ENCODE assay signal across 8 cellular contexts in genomic region chr9:35051069-35051967, GRCh38. TPM values are rescaled to one million over a fixed set of nuclear protein-coding genes. Genes with fewer than 3 reads are reported as not detected.
A peak's percentile ranks its signal among the peaks of the same experiment; 100 is the strongest.
DNase-seq lines count a peak whose midpoint lies in the region; ATAC-seq and TF ChIP-seq lines count a peak whose summit lies in the region.

No MANE protein-coding gene starts in this region.

- CTCF ChIA-PET in activated CD8-positive, alpha-beta memory T cell treated with anti-CD3 and anti-CD28 coated beads, Interleukin-2, amount 10 ng/mL, durations not matched to agents 7 days and 5 days (lab: Charles Lee) = interaction anchor here (0.9 to 3.3 kb wide), 15 partner anchors 10 to 502 kb away, joined by 3 to 48 read pairs (median 8); partner anchors contain the start of genes FANCG, PIGO and VCP

- intact Hi-C loops in upper lobe of right lung (cut with DNase I) = no loop called here

- no peaks in the 10 kb centered on the region for H3K4me1 Mint-ChIP-seq in activated CD8-positive, alpha-beta memory T cell treated with anti-CD3 and anti-CD28 coated beads, Interleukin-2, amount 10 ng/mL, durations not matched to agents 7 days and 5 days
- H3K4me1 Mint-ChIP-seq in effector memory CD8-positive, alpha-beta T cell (ENCODE audit: low read depth in 2 of 2) = peaks cover 3 to 7% of the 10 kb centered on the region in 2 donors
- H3K4me1 Mint-ChIP-seq in naive B cell = peaks cover 8 to 12% (median 9%) of the 10 kb centered on the region in 3 donors

- H3K36me3 Mint-ChIP-seq in activated CD8-positive, alpha-beta memory T cell treated with anti-CD3 and anti-CD28 coated beads, Interleukin-2, amount 10 ng/mL, durations not matched to agents 7 days and 5 days = peaks cover 41% of the 10 kb centered on the region
- peaks cover 73% of the 10 kb centered on the region for H3K36me3 Mint-ChIP-seq in effector memory CD8-positive, alpha-beta T cell (ENCODE audit: insufficient read depth)
- peaks cover 9 to 25% of the 10 kb centered on the region in 2 donors for H3K36me3 Mint-ChIP-seq in naive B cell

- DNase-seq in activated CD8-positive, alpha-beta memory T cell treated with anti-CD3 and anti-CD28 coated beads, Interleukin-2, amount 10 ng/mL, durations not matched to agents 7 days and 5 days = peak; percentile 69
- no peak for DNase-seq in activated CD8-positive, alpha-beta memory T cell treated with anti-CD3 and anti-CD28 coated beads for 24 hours
- DNase-seq in NCI-H1092 treated with DMSO at 0.1 percent for 48 hours (lab: John Stamatoyannopoulos, UW) (peak; percentile 23), naive B cell (peak; percentile 37), upper lobe of right lung (no peak)
- DNase-seq in activated CD4-positive, alpha-beta T cell treated with anti-CD3 and anti-CD28 coated beads for 4 hours = peak; percentile 18 to 56
- peak; percentile 29 to 49 (median 37) for DNase-seq in effector memory CD8-positive, alpha-beta T cell

- H3K9me3 ChIP-seq in upper lobe of right lung = no peaks in the 10 kb centered on the region

- ATAC-seq in activated CD8-positive, alpha-beta memory T cell treated with anti-CD3 and anti-CD28 coated beads, Interleukin-2, amount 10 ng/mL, durations not matched to agents 7 days and 5 days = peak; percentile 84
- peak; percentile 81 for ATAC-seq in effector memory CD8-positive, alpha-beta T cell (replicated peaks)
- ATAC-seq in naive B cell (ENCODE audit: low read depth in 2 of 2) = peak; percentile 79 to 81
- ATAC-seq in upper lobe of right lung = peak; percentile 84
- no peak for ATAC-seq in HG03442 (IDR thresholded peaks at IDR 0.05; ENCODE audit: unreplicated experiment)

- no peaks in the 10 kb centered on the region for H3K27me3 ChIP-seq in upper lobe of right lung

- no peak overlapping the region for H3K4me3 ChIP-seq in upper lobe of right lung

- peak; percentile 61 for TF ChIP-seq CTCF in upper lobe of right lung (IDR thresholded peaks at IDR 0.05)

- H3K4me1 ChIP-seq in upper lobe of right lung = no peaks in the 10 kb centered on the region

- no peaks in the 10 kb centered on the region for H3K27me3 Mint-ChIP-seq in activated CD8-positive, alpha-beta memory T cell treated with anti-CD3 and anti-CD28 coated beads, Interleukin-2, amount 10 ng/mL, durations not matched to agents 7 days and 5 days
- no peaks in the 10 kb centered on the region for H3K27me3 Mint-ChIP-seq in effector memory CD8-positive, alpha-beta T cell
- H3K27me3 Mint-ChIP-seq in naive B cell = no peaks in the 10 kb centered on the region

- no peak overlapping the region for H3K27ac ChIP-seq in upper lobe of right lung

- H3K36me3 ChIP-seq in upper lobe of right lung = peaks cover 69% of the 10 kb centered on the region

- H3K4me3 Mint-ChIP-seq in activated CD8-positive, alpha-beta memory T cell treated with anti-CD3 and anti-CD28 coated beads, Interleukin-2, amount 10 ng/mL, durations not matched to agents 7 days and 5 days = no peak overlapping the region
- H3K4me3 Mint-ChIP-seq in effector memory CD8-positive, alpha-beta T cell = no peak overlapping the region
- H3K4me3 Mint-ChIP-seq in naive B cell = no peak overlapping the region

- H3K9me3 Mint-ChIP-seq in activated CD8-positive, alpha-beta memory T cell treated with anti-CD3 and anti-CD28 coated beads, Interleukin-2, amount 10 ng/mL, durations not matched to agents 7 days and 5 days (ENCODE audit: low read depth) = no peaks in the 10 kb centered on the region
- no peaks in the 10 kb centered on the region for H3K9me3 Mint-ChIP-seq in effector memory CD8-positive, alpha-beta T cell
- no peaks in the 10 kb centered on the region for H3K9me3 Mint-ChIP-seq in naive B cell

- peak overlapping the region; percentile 26 for H3K27ac Mint-ChIP-seq in activated CD8-positive, alpha-beta memory T cell treated with anti-CD3 and anti-CD28 coated beads, Interleukin-2, amount 10 ng/mL, durations not matched to agents 7 days and 5 days
- no peak overlapping the region for H3K27ac Mint-ChIP-seq in effector memory CD8-positive, alpha-beta T cell
- peak overlapping the region in 3 of 6 donors; percentile 2 to 88 (median 27) for H3K27ac Mint-ChIP-seq in naive B cell

RNA-seq across cellular contexts. Expression of gene VCP, which starts 21.1 kb away (rescaled TPM):
- total RNA-seq in activated CD8-positive, alpha-beta memory T cell treated with anti-CD3 and anti-CD28 coated beads, Interleukin-2, amount 10 ng/mL, durations not matched to agents 7 days and 5 days = 100 to 1,000 TPM; 222 to 298 TPM
- polyA plus RNA-seq in naive B cell (ENCODE audit: low read depth in 6 of 6) = 100 to 1,000 TPM; 111 to 159 (median 135) TPM
- total RNA-seq in upper lobe of right lung = 185 TPM

RNA-seq across cellular contexts. Expression of gene FANCG, which starts 28.4 kb away (rescaled TPM):
- total RNA-seq in activated CD8-positive, alpha-beta memory T cell treated with anti-CD3 and anti-CD28 coated beads, Interleukin-2, amount 10 ng/mL, durations not matched to agents 7 days and 5 days = 100 to 1,000 TPM; 121 to 141 TPM
- 10 to 100 TPM in 3 of 6 donors, 1 to 10 TPM in 3; 1.8 to 12.1 (median 10.5) TPM for polyA plus RNA-seq in naive B cell (ENCODE audit: low read depth in 6 of 6)
- total RNA-seq in upper lobe of right lung = 9.4 TPM

RNA-seq across cellular contexts. Expression of gene PIGO, which starts 45.1 kb away (rescaled TPM):
- 10 to 100 TPM; 28.5 to 31.6 TPM for total RNA-seq in activated CD8-positive, alpha-beta memory T cell treated with anti-CD3 and anti-CD28 coated beads, Interleukin-2, amount 10 ng/mL, durations not matched to agents 7 days and 5 days
- 10 to 100 TPM; 24.8 to 31.4 (median 26.9) TPM for polyA plus RNA-seq in naive B cell (ENCODE audit: low read depth in 6 of 6)
- total RNA-seq in upper lobe of right lung = 25.2 TPM

RNA-seq across cellular contexts. Expression of gene STOML2, which starts 51.6 kb away (rescaled TPM):
- total RNA-seq in activated CD8-positive, alpha-beta memory T cell treated with anti-CD3 and anti-CD28 coated beads, Interleukin-2, amount 10 ng/mL, durations not matched to agents 7 days and 5 days = 100 to 1,000 TPM; 145 to 169 TPM
- polyA plus RNA-seq in naive B cell (ENCODE audit: low read depth in 6 of 6) = 100 to 1,000 TPM in 3 of 6 donors, 10 to 100 TPM in 3; 82.9 to 215 (median 95.8) TPM
- total RNA-seq in upper lobe of right lung = 59.4 TPM

Comparison
In these comparisons a context has a peak if more than half of its experiments do, and no peak if none do; other contexts are left out.
1. DNase-seq: peak in activated CD8-positive, alpha-beta memory T cell treated with anti-CD3 and anti-CD28 coated beads, Interleukin-2, amount 10 ng/mL, durations not matched to agents 7 days and 5 days (single experiment), NCI-H1092 treated with DMSO at 0.1 percent for 48 hours (single experiment), activated CD4-positive, alpha-beta T cell treated with anti-CD3 and anti-CD28 coated beads for 4 hours (2 of 2), effector memory CD8-positive, alpha-beta T cell (3 of 3) and naive B cell (single experiment); none in activated CD8-positive, alpha-beta memory T cell treated with anti-CD3 and anti-CD28 coated beads for 24 hours (single experiment) and upper lobe of right lung (single experiment).
2. RNA of gene FANCG, which starts 28.4 kb away (total RNA-seq): 121 to 141 TPM in activated CD8-positive, alpha-beta memory T cell treated with anti-CD3 and anti-CD28 coated beads, Interleukin-2, amount 10 ng/mL, durations not matched to agents 7 days and 5 days; 9.4 TPM in upper lobe of right lung (single experiment); every median in the first group is over 10 times any median in the second.